8 cellular contexts compared by ENCODE assay signal in the genomic region with DNA sequence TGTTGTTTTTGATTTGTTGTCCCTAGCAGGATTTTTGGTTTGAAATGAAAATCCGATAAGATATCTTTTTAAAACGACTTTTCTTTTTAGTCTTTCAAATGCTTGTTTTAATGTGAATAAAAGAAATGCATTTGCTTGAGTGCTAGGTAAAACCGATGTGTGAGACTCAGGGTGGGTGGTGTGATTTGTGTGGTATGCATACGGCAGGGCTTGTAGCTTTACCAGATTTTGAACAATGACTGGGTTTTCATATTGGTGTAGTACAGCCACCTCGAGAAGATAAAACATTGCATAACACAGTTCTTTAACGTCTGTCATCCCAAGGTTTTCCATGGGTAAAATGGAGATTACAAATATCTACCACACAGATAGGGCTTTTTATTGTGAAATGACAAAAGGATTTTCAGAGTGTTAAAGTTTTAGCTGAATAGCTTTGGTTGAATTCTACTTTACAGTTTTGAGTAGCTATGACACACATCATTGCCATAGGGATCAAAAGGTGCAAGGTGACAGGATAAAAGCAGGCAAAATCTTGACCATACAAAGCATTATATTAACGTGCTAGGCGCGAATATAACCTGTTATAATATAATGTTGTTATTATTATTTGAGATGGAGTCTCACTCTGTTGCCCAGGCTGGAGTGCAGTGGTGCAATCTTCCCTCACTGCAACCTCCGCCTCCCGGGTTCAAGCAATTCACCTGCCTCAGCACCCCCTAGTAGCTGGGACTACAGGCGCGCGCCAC. TPM values are rescaled to one million over a fixed set of nuclear protein-coding genes. Genes with fewer than 3 reads are reported as not detected.
DNase-seq lines count a peak whose midpoint lies in the region; ATAC-seq and TF ChIP-seq lines count a peak whose summit lies in the region.

No MANE protein-coding gene starts in this region.

- peak overlapping the region; percentile 95 for H3K4me3 ChIP-seq in lower lobe of right lung
- peak overlapping the region in 2 of 4 donors; percentile 78 to 88 for H3K4me3 ChIP-seq in transverse colon
- H3K4me3 ChIP-seq in left lung: peak overlapping the region in 1 of 2 donors; percentile 95

- H3K4me1 Mint-ChIP-seq in activated naive CD4-positive, alpha-beta T cell treated with anti-CD3 and anti-CD28 coated beads for 36 hours (ENCODE audit: low read depth): peaks cover 28% of the 10 kb centered on the region
- H3K4me1 Mint-ChIP-seq in activated CD8-positive, alpha-beta T cell treated with anti-CD3 and anti-CD28 coated beads, Interleukin-2, amount 10 ng/mL, durations not matched to agents 7 days and 5 days (ENCODE audit: low read depth): peaks cover 22% of the 10 kb centered on the region

- no peaks in the 10 kb centered on the region for H3K27me3 Mint-ChIP-seq in activated naive CD4-positive, alpha-beta T cell treated with anti-CD3 and anti-CD28 coated beads for 36 hours (ENCODE audit: low read depth)
- H3K27me3 Mint-ChIP-seq in activated CD8-positive, alpha-beta T cell treated with anti-CD3 and anti-CD28 coated beads, Interleukin-2, amount 10 ng/mL, durations not matched to agents 7 days and 5 days (ENCODE audit: low read depth): peaks cover 5% of the 10 kb centered on the region

- H3K9me3 ChIP-seq in lower lobe of right lung (no peaks in the 10 kb centered on the region), transverse colon (no peaks in the 10 kb centered on the region), left lung (peaks cover 0 to 3% of the 10 kb centered on the region in 2 donors)

- H3K9me3 Mint-ChIP-seq in activated naive CD4-positive, alpha-beta T cell treated with anti-CD3 and anti-CD28 coated beads for 36 hours: no peaks in the 10 kb centered on the region
- H3K9me3 Mint-ChIP-seq in activated CD8-positive, alpha-beta T cell treated with anti-CD3 and anti-CD28 coated beads, Interleukin-2, amount 10 ng/mL, durations not matched to agents 7 days and 5 days (ENCODE audit: insufficient read depth): no peaks in the 10 kb centered on the region

- POLR2A ChIA-PET in activated CD8-positive, alpha-beta T cell treated with anti-CD3 and anti-CD28 coated beads, Interleukin-2, amount 10 ng/mL, durations not matched to agents 7 days and 5 days (lab: Charles Lee): interaction anchor here (0.6 to 2.0 kb wide), 7 partner anchors 13 to 1037 kb away, joined by 3 to 11 read pairs (median 3); partner anchors contain the start of genes MPHOSPH10, PAIP2B and SNRPG

- no peak for TF ChIP-seq CTCF in lower lobe of right lung (IDR thresholded peaks at IDR 0.05)
- TF ChIP-seq CTCF in transverse colon (IDR thresholded peaks at IDR 0.05): no peak
- no peak for TF ChIP-seq CTCF in left lung (IDR thresholded peaks at IDR 0.05)

- H3K4me1 ChIP-seq in lower lobe of right lung (peaks cover 29% of the 10 kb centered on the region), transverse colon (peaks cover 3 to 30% (median 22%) of the 10 kb centered on the region in 4 donors), left lung (peaks cover 9 to 35% of the 10 kb centered on the region in 2 donors)

- intact Hi-C loops in activated naive CD4-positive, alpha-beta T cell treated with anti-CD3 and anti-CD28 coated beads for 36 hours (cut with micrococcal nuclease): loop anchor here (1.0 to 5.0 kb wide), 6 partner anchors 31 to 1902 kb away; partner anchors contain the start of genes CCT7, MCEE, MPHOSPH10 and NAGK
- intact Hi-C loops in lower lobe of right lung (cut with DNase I): no loop called here
- intact Hi-C loops in transverse colon (cut with DNase I; ENCODE audit: low total_unique reads): no loop called here
- intact Hi-C loops in left lung (cut with DNase I): no loop called here

- peak overlapping the region; percentile 99 for H3K4me3 Mint-ChIP-seq in activated naive CD4-positive, alpha-beta T cell treated with anti-CD3 and anti-CD28 coated beads for 36 hours
- H3K4me3 Mint-ChIP-seq in activated CD8-positive, alpha-beta T cell treated with anti-CD3 and anti-CD28 coated beads, Interleukin-2, amount 10 ng/mL, durations not matched to agents 7 days and 5 days: peak overlapping the region; percentile 96

- no peak for TF ChIP-seq EP300 in transverse colon (IDR thresholded peaks at IDR 0.05; ENCODE audit: low read depth)

- WGBS in transverse colon (ENCODE audit: low coverage in 1 of 2), 2 donors: 65 to 69% methylated on average over 9 to 14 of the region's 14 CpGs

- H3K36me3 ChIP-seq in lower lobe of right lung (no peaks in the 10 kb centered on the region), transverse colon (peaks cover 0 to 5% (median 0%) of the 10 kb centered on the region in 4 donors), left lung (peaks cover 0 to 7% of the 10 kb centered on the region in 2 donors)

- H3K27ac ChIP-seq in lower lobe of right lung (peak overlapping the region; percentile 97), transverse colon (peak overlapping the region in 3 of 4 donors; percentile 87 to 91 (median 91)), left lung (no peak overlapping the region)

- in situ Hi-C loops in transverse colon (cut with MboI; ENCODE audit: low pct_ligation_motif_present in 1 of 4, low pct_unique_long_range_greater_than_20kb in 1 of 4, low sequenced_read_pairs in 3 of 4): no loop called here

- no peak for ATAC-seq in activated CD8-positive, alpha-beta T cell treated with anti-CD3 and anti-CD28 coated beads, Interleukin-2, amount 10 ng/mL, durations not matched to agents 7 days and 5 days
- ATAC-seq in lower lobe of right lung: no peak
- ATAC-seq in left lung: no peak
- ATAC-seq in GM18909 (IDR thresholded peaks at IDR 0.05; ENCODE audit: poor library complexity, unreplicated experiment): no peak

- no peak for DNase-seq in activated naive CD4-positive, alpha-beta T cell treated with anti-CD3 and anti-CD28 coated beads for 36 hours
- DNase-seq in activated naive CD4-positive, alpha-beta T cell treated with Interleukin-2 at 50 U/mL for 16 hours: no peak
- DNase-seq in activated CD8-positive, alpha-beta T cell treated with anti-CD3 and anti-CD28 coated beads, Interleukin-2, amount 10 ng/mL, durations not matched to agents 7 days and 5 days: no peak
- no peak for DNase-seq in lower lobe of right lung
- DNase-seq in transverse colon: no peak
- no peak for DNase-seq in left lung
- DNase-seq in NCI-H526 treated with DMSO at 0.1 percent for 48 hours (lab: John Stamatoyannopoulos, UW): no peak

- peaks cover 18% of the 10 kb centered on the region for H3K36me3 Mint-ChIP-seq in activated naive CD4-positive, alpha-beta T cell treated with anti-CD3 and anti-CD28 coated beads for 36 hours (ENCODE audit: low read depth)
- H3K36me3 Mint-ChIP-seq in activated CD8-positive, alpha-beta T cell treated with anti-CD3 and anti-CD28 coated beads, Interleukin-2, amount 10 ng/mL, durations not matched to agents 7 days and 5 days (ENCODE audit: low read depth): peaks cover 25% of the 10 kb centered on the region

- no peak overlapping the region for H3K27ac Mint-ChIP-seq in activated naive CD4-positive, alpha-beta T cell treated with anti-CD3 and anti-CD28 coated beads for 36 hours
- peak overlapping the region; percentile 78 for H3K27ac Mint-ChIP-seq in activated CD8-positive, alpha-beta T cell treated with anti-CD3 and anti-CD28 coated beads, Interleukin-2, amount 10 ng/mL, durations not matched to agents 7 days and 5 days

- H3K27me3 ChIP-seq in lower lobe of right lung (ENCODE audit: low read depth) (no peaks in the 10 kb centered on the region), transverse colon (no peaks in the 10 kb centered on the region), left lung (no peaks in the 10 kb centered on the region)

- TF ChIP-seq POLR2A in transverse colon (IDR thresholded peaks at IDR 0.05): no peak

- CTCF ChIA-PET in activated naive CD4-positive, alpha-beta T cell treated with anti-CD3 and anti-CD28 coated beads for 36 hours (lab: Charles Lee): interaction anchor here (0.5 to 4.7 kb wide), 14 partner anchors 13 to 878 kb away, joined by 3 to 37 read pairs (median 4); partner anchors contain the start of gene PAIP2B
- CTCF ChIA-PET in activated CD8-positive, alpha-beta T cell treated with anti-CD3 and anti-CD28 coated beads, Interleukin-2, amount 10 ng/mL, durations not matched to agents 7 days and 5 days (lab: Charles Lee): interaction anchor here (0.8 to 5.3 kb wide), 18 partner anchors 10 to 329 kb away, joined by 3 to 45 read pairs (median 4); partner anchors contain the start of gene PAIP2B

RNA-seq across cellular contexts. Expression of gene ZNF638, which starts 0.8 kb away (rescaled TPM):
- total RNA-seq in activated naive CD4-positive, alpha-beta T cell treated with anti-CD3 and anti-CD28 coated beads for 36 hours: 10 to 100 TPM; 79.8 to 84.0 TPM
- total RNA-seq in activated CD8-positive, alpha-beta T cell treated with anti-CD3 and anti-CD28 coated beads, Interleukin-2, amount 10 ng/mL, durations not matched to agents 7 days and 5 days: 10 to 100 TPM; 69.7 to 74.0 TPM
- 115 TPM for total RNA-seq in lower lobe of right lung
- 100 to 1,000 TPM in 3 of 4 donors, 10 to 100 TPM in 1; 99.9 to 181 (median 142) TPM for total RNA-seq in transverse colon
- 10 to 100 TPM; 92.1 to 94.4 TPM for total RNA-seq in left lung

Comparison
In these comparisons a context has a peak if more than half of its experiments do, and no peak if none do; other contexts are left out.
1. H3K27ac ChIP-seq: peak in lower lobe of right lung (single experiment) and transverse colon (3 of 4); none in left lung (0 of 2).